21 cellular contexts compared by ENCODE assay signal in genomic region chr14:58904771-58905170, GRCh38.
"Had no signal": no experiment of that assay in that cellular context is flagged by ENCODE, and none has a peak within 500 bp of the region (broad histone marks: within the 10 kb centered on the region; RNA-seq: fewer than 3 reads in every experiment).

No MANE protein-coding gene starts in this region.

- H3K4me1 ChIP-seq: esophagus squamous epithelium, heart left ventricle had no signal

- H3K27me3 ChIP-seq: esophagus squamous epithelium, heart left ventricle, ovary, upper lobe of right lung had no signal

- DNase-seq: activated B cell treated with CpG ODN at 0.5 μM for 24 hours; activated CD4-positive, alpha-beta T cell treated with anti-CD3 and anti-CD28 coated beads for 36 hours; activated CD4-positive, alpha-beta T cell treated with anti-CD3 and anti-CD28 coated beads, Interleukin-2, amount 50 U/mL, for 48 hours; activated CD8-positive, alpha-beta memory T cell treated with anti-CD3 and anti-CD28 coated beads, Interleukin-2, amount 50 U/mL, for 48 hours; activated naive CD4-positive, alpha-beta T cell treated with Interleukin-2 at 50 U/mL for 16 hours; activated naive CD8-positive, alpha-beta T cell treated with anti-CD3 and anti-CD28 coated beads for 36 hours; activated T-cell treated with anti-CD3 and anti-CD28 coated beads, Interleukin-2, amount 50 U/mL, for 4 hours; amygdala; cerebellar nuclear complex; esophagus squamous epithelium; heart left ventricle; islet precursor cell; left cardiac atrium; midbrain; ovary; right cardiac atrium; stimulated activated CD4-positive, alpha-beta T cell treated with anti-CD3 and anti-CD28 coated beads, Interleukin-4, amount 100 ng/mL, for 24 hours; stimulated activated naive CD8-positive, alpha-beta T cell treated with anti-CD3 and anti-CD28 coated beads, Interleukin-15, Interleukin-2, amounts not matched to agents 100 U/mL and 50 U/mL, for 24 hours; upper lobe of right lung had no signal

- H3K4me3 ChIP-seq: coronary artery, esophagus squamous epithelium, heart left ventricle, ovary, upper lobe of right lung had no signal

- H3K4me1 Mint-ChIP-seq: activated B cell treated with CpG ODN at 0.5 μM for 24 hours; activated CD4-positive, alpha-beta T cell treated with anti-CD3 and anti-CD28 coated beads for 36 hours; activated naive CD8-positive, alpha-beta T cell treated with anti-CD3 and anti-CD28 coated beads for 36 hours had no signal

- ATAC-seq: activated CD4-positive, alpha-beta T cell treated with anti-CD3 and anti-CD28 coated beads for 36 hours; activated T-cell treated with anti-CD3 and anti-CD28 coated beads, Interleukin-2, amount 50 U/mL, for 4 hours; heart left ventricle; left cardiac atrium; natural killer cell treated with Interleukin-12 subunit alpha and Interleukin-12 subunit beta and Interleukin-15 and Interleukin-18, amount 100 ng/mL, for 72 hours; right cardiac atrium; stimulated activated naive CD8-positive, alpha-beta T cell treated with anti-CD3 and anti-CD28 coated beads, Interleukin-15, Interleukin-2, amounts not matched to agents 100 U/mL and 50 U/mL, for 24 hours; upper lobe of right lung had no signal

- H3K27ac ChIP-seq: coronary artery, esophagus squamous epithelium, heart left ventricle, ovary, upper lobe of right lung had no signal

- H3K4me3 Mint-ChIP-seq: activated B cell treated with CpG ODN at 0.5 μM for 24 hours; activated CD4-positive, alpha-beta T cell treated with anti-CD3 and anti-CD28 coated beads for 36 hours; activated naive CD8-positive, alpha-beta T cell treated with anti-CD3 and anti-CD28 coated beads for 36 hours; activated T-cell treated with anti-CD3 and anti-CD28 coated beads, Interleukin-2, amount 50 U/mL, for 4 hours; natural killer cell treated with Interleukin-12 subunit alpha and Interleukin-12 subunit beta and Interleukin-15 and Interleukin-18, amount 100 ng/mL, for 72 hours had no signal

- H3K9me3 Mint-ChIP-seq: activated B cell treated with CpG ODN at 0.5 μM for 24 hours; activated naive CD8-positive, alpha-beta T cell treated with anti-CD3 and anti-CD28 coated beads for 36 hours had no signal

- H3K36me3 Mint-ChIP-seq: activated naive CD8-positive, alpha-beta T cell treated with anti-CD3 and anti-CD28 coated beads for 36 hours; natural killer cell treated with Interleukin-12 subunit alpha and Interleukin-12 subunit beta and Interleukin-15 and Interleukin-18, amount 100 ng/mL, for 72 hours had no signal

- H3K9me3 ChIP-seq: esophagus squamous epithelium, heart left ventricle, ovary, upper lobe of right lung had no signal

- H3K27ac Mint-ChIP-seq: activated B cell treated with CpG ODN at 0.5 μM for 24 hours; activated CD4-positive, alpha-beta T cell treated with anti-CD3 and anti-CD28 coated beads for 36 hours; activated naive CD8-positive, alpha-beta T cell treated with anti-CD3 and anti-CD28 coated beads for 36 hours; natural killer cell treated with Interleukin-12 subunit alpha and Interleukin-12 subunit beta and Interleukin-15 and Interleukin-18, amount 100 ng/mL, for 72 hours had no signal

- H3K36me3 ChIP-seq: esophagus squamous epithelium, heart left ventricle, ovary, upper lobe of right lung had no signal
